1 cellular context compared by ENCODE assay signal in genomic region chr16:67846063-67846319, GRCh38.
TF ChIP-seq lines count a peak whose summit lies in the region.

No MANE protein-coding gene starts in this region.

TF ChIP-seq in GM23338, 12 proteins besides CTCF, POLR2A, EP300 and RAD21 (continued from another document):
- TF ChIP-seq ZNF462 (CRISPR knock-in tag; IDR thresholded peaks at IDR 0.05) = no peak
